In the genomic region with DNA sequence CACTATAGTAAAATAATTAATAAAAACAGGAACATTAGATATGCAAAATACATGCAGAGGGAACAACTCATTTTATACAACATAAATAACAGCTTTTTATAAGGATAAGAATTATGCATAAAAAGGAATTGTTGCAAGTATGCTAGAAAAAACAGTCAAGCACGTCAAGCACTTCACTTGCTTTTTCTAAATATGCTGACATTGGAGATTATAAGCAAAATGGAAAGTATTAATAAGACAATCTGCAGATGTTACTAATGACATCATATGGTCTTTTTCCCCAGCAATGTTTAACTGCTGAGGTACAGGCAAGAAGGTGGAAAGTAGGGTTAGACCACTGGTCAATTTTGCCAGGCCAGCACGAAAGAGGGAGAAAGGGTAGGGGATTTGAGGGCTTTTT, we compare ENCODE assay signal across 21 cellular contexts.
"Had no signal": no experiment of that assay in that cellular context is flagged by ENCODE, and none has a peak within 500 bp of the region (broad histone marks: within the 10 kb centered on the region; RNA-seq: fewer than 3 reads in every experiment).

No MANE protein-coding gene starts in this region.

- H3K27ac ChIP-seq: heart left ventricle, parathyroid adenoma, psoas muscle, thoracic aorta, transverse colon had no signal

- H3K79me2 ChIP-seq: parathyroid adenoma had no signal

- H3K4me3 Mint-ChIP-seq: naive thymus-derived CD4-positive, alpha-beta T cell; nephron progenitor cell; stimulated activated naive B cell treated with anti-CD40 and anti-IgM and Interleukin-4, amounts not matched to agents 10 μg/mL and 1 μg/mL and 100 μg/mL, for 72 hours; stimulated activated naive CD8-positive, alpha-beta T cell treated with anti-CD3 and anti-CD28 coated beads, Interleukin-15, amount 100 ng/mL, for 72 hours had no signal

- H3K9me3 Mint-ChIP-seq: naive thymus-derived CD4-positive, alpha-beta T cell; nephron progenitor cell; stimulated activated naive B cell treated with anti-CD40 and anti-IgM and Interleukin-4, amounts not matched to agents 10 μg/mL and 1 μg/mL and 100 μg/mL, for 72 hours; stimulated activated naive CD8-positive, alpha-beta T cell treated with anti-CD3 and anti-CD28 coated beads, Interleukin-15, amount 100 ng/mL, for 72 hours had no signal

- DNase-seq: cortex of kidney; dorsolateral prefrontal cortex; effector CD8-positive, alpha-beta T cell; heart left ventricle; hippocampal formation; kidney glomerular epithelial cell; mammary epithelial cell; naive thymus-derived CD4-positive, alpha-beta T cell; nephron progenitor cell; psoas muscle; retina; stimulated activated CD4-positive, alpha-beta T cell treated with anti-CD3 and anti-CD28 coated beads, Interleukin-2, amount 100 ng/mL, for 24 hours; stimulated activated CD4-positive, alpha-beta T cell treated with anti-CD3 and anti-CD28 coated beads, Interleukin-4, amount 100 ng/mL, for 4 hours; stimulated activated naive B cell treated with anti-CD40 and anti-IgM and Interleukin-4, amounts not matched to agents 10 μg/mL and 1 μg/mL and 100 μg/mL, for 72 hours; stimulated activated naive CD8-positive, alpha-beta T cell treated with anti-CD3 and anti-CD28 coated beads, Interleukin-15, amount 100 ng/mL, for 72 hours; transverse colon had no signal

- FAIRE-seq: frontal cortex had no signal

- H3K27me3 Mint-ChIP-seq: naive thymus-derived CD4-positive, alpha-beta T cell; stimulated activated naive B cell treated with anti-CD40 and anti-IgM and Interleukin-4, amounts not matched to agents 10 μg/mL and 1 μg/mL and 100 μg/mL, for 72 hours; stimulated activated naive CD8-positive, alpha-beta T cell treated with anti-CD3 and anti-CD28 coated beads, Interleukin-15, amount 100 ng/mL, for 72 hours had no signal

- H3K27me3 ChIP-seq: dorsolateral prefrontal cortex, heart left ventricle, transverse colon had no signal

- H2AFZ ChIP-seq: parathyroid adenoma had no signal

- ATAC-seq: esophagus mucosa; heart left ventricle; naive thymus-derived CD4-positive, alpha-beta T cell; psoas muscle; sciatic nerve; stimulated activated naive B cell treated with anti-CD40 and anti-IgM and Interleukin-4, amounts not matched to agents 10 μg/mL and 1 μg/mL and 100 μg/mL, for 72 hours; stimulated activated naive CD8-positive, alpha-beta T cell treated with anti-CD3 and anti-CD28 coated beads, Interleukin-15, amount 100 ng/mL, for 72 hours had no signal

- H3K36me3 ChIP-seq: thoracic aorta had no signal

- H3K27ac Mint-ChIP-seq: naive thymus-derived CD4-positive, alpha-beta T cell; nephron progenitor cell; stimulated activated naive B cell treated with anti-CD40 and anti-IgM and Interleukin-4, amounts not matched to agents 10 μg/mL and 1 μg/mL and 100 μg/mL, for 72 hours; stimulated activated naive CD8-positive, alpha-beta T cell treated with anti-CD3 and anti-CD28 coated beads, Interleukin-15, amount 100 ng/mL, for 72 hours had no signal

- H3K4me1 Mint-ChIP-seq: naive thymus-derived CD4-positive, alpha-beta T cell; nephron progenitor cell; stimulated activated naive B cell treated with anti-CD40 and anti-IgM and Interleukin-4, amounts not matched to agents 10 μg/mL and 1 μg/mL and 100 μg/mL, for 72 hours; stimulated activated naive CD8-positive, alpha-beta T cell treated with anti-CD3 and anti-CD28 coated beads, Interleukin-15, amount 100 ng/mL, for 72 hours had no signal

- H3K9ac ChIP-seq: parathyroid adenoma had no signal

- H3K4me1 ChIP-seq: heart left ventricle, psoas muscle, transverse colon had no signal

- H3K9me3 ChIP-seq: heart left ventricle, psoas muscle, thoracic aorta, transverse colon had no signal

- H3K4me3 ChIP-seq: dorsolateral prefrontal cortex, heart left ventricle, psoas muscle, thoracic aorta, transverse colon had no signal
